Comparison of ENCODE assay signal across 2 cellular contexts in the genomic region with DNA sequence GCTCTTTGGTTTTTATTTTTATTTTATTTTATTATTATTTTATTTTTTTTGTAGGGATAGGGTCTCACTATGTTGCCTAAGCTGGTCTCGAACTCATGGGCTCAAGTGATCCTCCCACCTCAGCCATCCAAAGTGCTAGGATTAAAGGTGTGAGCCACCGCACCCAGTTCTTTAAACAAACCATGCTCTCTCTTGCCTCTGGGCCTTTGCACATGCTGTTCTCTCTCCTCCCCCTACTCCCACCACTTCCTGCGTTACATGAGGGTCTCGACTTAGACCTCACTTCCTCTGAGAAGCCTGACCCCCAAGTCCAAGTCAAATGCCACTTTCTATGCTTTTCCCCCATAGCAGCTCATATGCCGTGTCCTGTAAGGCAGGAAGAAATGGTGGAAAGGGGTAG.
TF ChIP-seq lines count a peak whose summit lies in the region.

No MANE protein-coding gene starts in this region.

TF ChIP-seq in HEK293, 187 proteins besides CTCF, POLR2A, EP300 and RAD21 (continued from another document):
- TF ChIP-seq ZNF391 (tag by site-specific recombination; IDR thresholded peaks at IDR 0.05; ENCODE audit: borderline replicate concordance, low read depth) (no peak), ZNF341 (tag by site-specific recombination; IDR thresholded peaks at IDR 0.05; ENCODE audit: low read depth) (no peak)

TF ChIP-seq in GM12878, 131 proteins besides CTCF, POLR2A, EP300 and RAD21:
- TF ChIP-seq, protein P1, sequence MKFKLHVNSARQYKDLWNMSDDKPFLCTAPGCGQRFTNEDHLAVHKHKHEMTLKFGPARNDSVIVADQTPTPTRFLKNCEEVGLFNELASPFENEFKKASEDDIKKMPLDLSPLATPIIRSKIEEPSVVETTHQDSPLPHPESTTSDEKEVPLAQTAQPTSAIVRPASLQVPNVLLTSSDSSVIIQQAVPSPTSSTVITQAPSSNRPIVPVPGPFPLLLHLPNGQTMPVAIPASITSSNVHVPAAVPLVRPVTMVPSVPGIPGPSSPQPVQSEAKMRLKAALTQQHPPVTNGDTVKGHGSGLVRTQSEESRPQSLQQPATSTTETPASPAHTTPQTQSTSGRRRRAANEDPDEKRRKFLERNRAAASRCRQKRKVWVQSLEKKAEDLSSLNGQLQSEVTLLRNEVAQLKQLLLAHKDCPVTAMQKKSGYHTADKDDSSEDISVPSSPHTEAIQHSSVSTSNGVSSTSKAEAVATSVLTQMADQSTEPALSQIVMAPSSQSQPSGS (IDR thresholded peaks at IDR 0.05; ENCODE audit: low read length) = no peak
- TF ChIP-seq SMAD5 (IDR thresholded peaks at IDR 0.05; ENCODE audit: low read depth) (no peak), ZNF592 (IDR thresholded peaks at IDR 0.05) (no peak), MLLT1 (IDR thresholded peaks at IDR 0.05) (no peak), SMARCA5 (IDR thresholded peaks at IDR 0.05) (no peak), ASH2L (IDR thresholded peaks at IDR 0.05; ENCODE audit: borderline replicate concordance, low read depth) (no peak), HDAC2 (IDR thresholded peaks at IDR 0.05) (no peak), TARDBP (IDR thresholded peaks at IDR 0.05; ENCODE audit: borderline replicate concordance) (no peak), NFYA (IDR thresholded peaks at IDR 0.05; ENCODE audit: borderline replicate concordance, low read depth, low read length) (no peak), KLF5 (IDR thresholded peaks at IDR 0.05; ENCODE audit: partially characterized antibody) (no peak), BACH1 (IDR thresholded peaks at IDR 0.05; ENCODE audit: borderline replicate concordance) (no peak), TCF12 (IDR thresholded peaks at IDR 0.05; ENCODE audit: low read depth, low read length) (no peak), ESRRA (IDR thresholded peaks at IDR 0.05; ENCODE audit: low read length) (no peak), BRCA1 (IDR thresholded peaks at IDR 0.05; ENCODE audit: low read depth, low read length) (no peak), HDGF (IDR thresholded peaks at IDR 0.05) (no peak), JUND (IDR thresholded peaks at IDR 0.05; ENCODE audit: low read depth, low read length) (no peak), NR2F1 (conservative IDR thresholded peaks at IDR 0.05) (no peak)
- TF ChIP-seq, protein P2, sequence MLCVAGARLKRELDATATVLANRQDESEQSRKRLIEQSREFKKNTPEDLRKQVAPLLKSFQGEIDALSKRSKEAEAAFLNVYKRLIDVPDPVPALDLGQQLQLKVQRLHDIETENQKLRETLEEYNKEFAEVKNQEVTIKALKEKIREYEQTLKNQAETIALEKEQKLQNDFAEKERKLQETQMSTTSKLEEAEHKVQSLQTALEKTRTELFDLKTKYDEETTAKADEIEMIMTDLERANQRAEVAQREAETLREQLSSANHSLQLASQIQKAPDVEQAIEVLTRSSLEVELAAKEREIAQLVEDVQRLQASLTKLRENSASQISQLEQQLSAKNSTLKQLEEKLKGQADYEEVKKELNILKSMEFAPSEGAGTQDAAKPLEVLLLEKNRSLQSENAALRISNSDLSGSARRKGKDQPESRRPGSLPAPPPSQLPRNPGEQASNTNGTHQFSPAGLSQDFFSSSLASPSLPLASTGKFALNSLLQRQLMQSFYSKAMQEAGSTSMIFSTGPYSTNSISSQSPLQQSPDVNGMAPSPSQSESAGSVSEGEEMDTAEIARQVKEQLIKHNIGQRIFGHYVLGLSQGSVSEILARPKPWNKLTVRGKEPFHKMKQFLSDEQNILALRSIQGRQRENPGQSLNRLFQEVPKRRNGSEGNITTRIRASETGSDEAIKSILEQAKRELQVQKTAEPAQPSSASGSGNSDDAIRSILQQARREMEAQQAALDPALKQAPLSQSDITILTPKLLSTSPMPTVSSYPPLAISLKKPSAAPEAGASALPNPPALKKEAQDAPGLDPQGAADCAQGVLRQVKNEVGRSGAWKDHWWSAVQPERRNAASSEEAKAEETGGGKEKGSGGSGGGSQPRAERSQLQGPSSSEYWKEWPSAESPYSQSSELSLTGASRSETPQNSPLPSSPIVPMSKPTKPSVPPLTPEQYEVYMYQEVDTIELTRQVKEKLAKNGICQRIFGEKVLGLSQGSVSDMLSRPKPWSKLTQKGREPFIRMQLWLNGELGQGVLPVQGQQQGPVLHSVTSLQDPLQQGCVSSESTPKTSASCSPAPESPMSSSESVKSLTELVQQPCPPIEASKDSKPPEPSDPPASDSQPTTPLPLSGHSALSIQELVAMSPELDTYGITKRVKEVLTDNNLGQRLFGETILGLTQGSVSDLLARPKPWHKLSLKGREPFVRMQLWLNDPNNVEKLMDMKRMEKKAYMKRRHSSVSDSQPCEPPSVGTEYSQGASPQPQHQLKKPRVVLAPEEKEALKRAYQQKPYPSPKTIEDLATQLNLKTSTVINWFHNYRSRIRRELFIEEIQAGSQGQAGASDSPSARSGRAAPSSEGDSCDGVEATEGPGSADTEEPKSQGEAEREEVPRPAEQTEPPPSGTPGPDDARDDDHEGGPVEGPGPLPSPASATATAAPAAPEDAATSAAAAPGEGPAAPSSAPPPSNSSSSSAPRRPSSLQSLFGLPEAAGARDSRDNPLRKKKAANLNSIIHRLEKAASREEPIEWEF (IDR thresholded peaks at IDR 0.05; ENCODE audit: insufficient replicate concordance, low read depth, low read length) = no peak
- TF ChIP-seq, protein P3, sequence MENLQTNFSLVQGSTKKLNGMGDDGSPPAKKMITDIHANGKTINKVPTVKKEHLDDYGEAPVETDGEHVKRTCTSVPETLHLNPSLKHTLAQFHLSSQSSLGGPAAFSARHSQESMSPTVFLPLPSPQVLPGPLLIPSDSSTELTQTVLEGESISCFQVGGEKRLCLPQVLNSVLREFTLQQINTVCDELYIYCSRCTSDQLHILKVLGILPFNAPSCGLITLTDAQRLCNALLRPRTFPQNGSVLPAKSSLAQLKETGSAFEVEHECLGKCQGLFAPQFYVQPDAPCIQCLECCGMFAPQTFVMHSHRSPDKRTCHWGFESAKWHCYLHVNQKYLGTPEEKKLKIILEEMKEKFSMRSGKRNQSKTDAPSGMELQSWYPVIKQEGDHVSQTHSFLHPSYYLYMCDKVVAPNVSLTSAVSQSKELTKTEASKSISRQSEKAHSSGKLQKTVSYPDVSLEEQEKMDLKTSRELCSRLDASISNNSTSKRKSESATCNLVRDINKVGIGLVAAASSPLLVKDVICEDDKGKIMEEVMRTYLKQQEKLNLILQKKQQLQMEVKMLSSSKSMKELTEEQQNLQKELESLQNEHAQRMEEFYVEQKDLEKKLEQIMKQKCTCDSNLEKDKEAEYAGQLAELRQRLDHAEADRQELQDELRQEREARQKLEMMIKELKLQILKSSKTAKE (IDR thresholded peaks at IDR 0.05; ENCODE audit: low read depth, poor library complexity, severe bottlenecking) = no peak
TF ChIP-seq in GM12878: peak in this region for 0.
